In the genomic region with DNA sequence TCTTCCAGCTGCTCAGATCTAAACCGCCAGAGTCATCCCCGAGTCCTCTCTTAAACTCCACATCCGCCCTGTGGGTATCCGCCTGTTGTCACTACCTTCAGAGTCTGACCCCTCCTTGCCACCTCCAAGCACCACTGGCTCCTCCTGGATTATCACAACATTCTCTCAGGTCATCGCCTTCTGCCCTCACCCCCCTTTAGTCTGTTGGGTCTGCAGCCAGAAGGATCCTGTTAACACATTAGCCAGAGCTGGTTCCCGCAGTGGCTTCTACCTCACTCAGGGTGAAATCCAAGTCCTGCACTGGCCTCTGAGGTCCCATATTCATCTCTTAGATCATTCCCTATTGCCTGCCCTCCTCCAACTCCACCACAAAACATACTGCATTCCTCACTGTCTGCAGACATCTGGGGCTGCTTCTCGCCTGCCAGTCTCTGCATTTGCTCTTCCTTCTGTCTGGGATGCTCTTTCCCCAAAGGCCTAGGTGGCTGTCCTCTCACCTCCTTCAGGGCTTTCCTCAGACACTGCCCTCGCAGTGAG, we compare ENCODE assay signal across 1 cellular context.
TF ChIP-seq lines count a peak whose summit lies in the region.

No MANE protein-coding gene starts in this region.

TF ChIP-seq in SK-N-SH treated with all-trans-retinoic acid at 6 μM for 48 hours, 23 proteins besides CTCF, POLR2A, EP300 and RAD21 (continued from another document):
- TF ChIP-seq, protein P1, sequence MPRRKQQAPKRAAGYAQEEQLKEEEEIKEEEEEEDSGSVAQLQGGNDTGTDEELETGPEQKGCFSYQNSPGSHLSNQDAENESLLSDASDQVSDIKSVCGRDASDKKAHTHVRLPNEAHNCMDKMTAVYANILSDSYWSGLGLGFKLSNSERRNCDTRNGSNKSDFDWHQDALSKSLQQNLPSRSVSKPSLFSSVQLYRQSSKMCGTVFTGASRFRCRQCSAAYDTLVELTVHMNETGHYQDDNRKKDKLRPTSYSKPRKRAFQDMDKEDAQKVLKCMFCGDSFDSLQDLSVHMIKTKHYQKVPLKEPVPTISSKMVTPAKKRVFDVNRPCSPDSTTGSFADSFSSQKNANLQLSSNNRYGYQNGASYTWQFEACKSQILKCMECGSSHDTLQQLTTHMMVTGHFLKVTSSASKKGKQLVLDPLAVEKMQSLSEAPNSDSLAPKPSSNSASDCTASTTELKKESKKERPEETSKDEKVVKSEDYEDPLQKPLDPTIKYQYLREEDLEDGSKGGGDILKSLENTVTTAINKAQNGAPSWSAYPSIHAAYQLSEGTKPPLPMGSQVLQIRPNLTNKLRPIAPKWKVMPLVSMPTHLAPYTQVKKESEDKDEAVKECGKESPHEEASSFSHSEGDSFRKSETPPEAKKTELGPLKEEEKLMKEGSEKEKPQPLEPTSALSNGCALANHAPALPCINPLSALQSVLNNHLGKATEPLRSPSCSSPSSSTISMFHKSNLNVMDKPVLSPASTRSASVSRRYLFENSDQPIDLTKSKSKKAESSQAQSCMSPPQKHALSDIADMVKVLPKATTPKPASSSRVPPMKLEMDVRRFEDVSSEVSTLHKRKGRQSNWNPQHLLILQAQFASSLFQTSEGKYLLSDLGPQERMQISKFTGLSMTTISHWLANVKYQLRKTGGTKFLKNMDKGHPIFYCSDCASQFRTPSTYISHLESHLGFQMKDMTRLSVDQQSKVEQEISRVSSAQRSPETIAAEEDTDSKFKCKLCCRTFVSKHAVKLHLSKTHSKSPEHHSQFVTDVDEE (CRISPR knock-in tag; IDR thresholded peaks at IDR 0.05): no peak
- no peak for TF ChIP-seq ZFP3 (CRISPR knock-in tag; IDR thresholded peaks at IDR 0.05)
- no peak for TF ChIP-seq PPARA (CRISPR knock-in tag; IDR thresholded peaks at IDR 0.05; ENCODE audit: borderline replicate concordance)
- TF ChIP-seq ZC3H10 (CRISPR knock-in tag; IDR thresholded peaks at IDR 0.05): no peak
- TF ChIP-seq ZFP30 (CRISPR knock-in tag; IDR thresholded peaks at IDR 0.05): no peak
